Comparison of ENCODE assay signal across 26 cellular contexts in the genomic region with DNA sequence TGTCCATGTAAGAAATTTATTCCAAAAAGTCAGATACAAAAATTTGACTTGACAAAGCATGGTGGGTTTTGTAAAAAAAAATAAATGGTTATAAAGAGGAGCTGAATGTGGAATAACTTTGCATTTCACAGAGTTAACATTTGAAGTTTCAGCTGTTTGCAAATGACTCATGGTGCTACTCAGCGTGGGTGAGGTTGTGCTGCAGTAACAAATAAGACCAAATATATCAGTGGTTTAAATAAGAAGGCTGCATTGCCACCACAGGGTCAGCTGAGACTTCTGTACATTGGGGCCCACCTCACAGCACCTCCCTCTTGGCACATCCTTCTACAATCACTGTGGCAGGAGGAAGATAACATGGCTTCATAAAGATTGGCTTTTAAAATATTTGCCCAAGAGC.
"Had no signal": no experiment of that assay in that cellular context is flagged by ENCODE, and none has a peak within 500 bp of the region (broad histone marks: within the 10 kb centered on the region; RNA-seq: fewer than 3 reads in every experiment).

No MANE protein-coding gene starts in this region.

- H3K27ac ChIP-seq: stomach, suprapubic skin, testis, thoracic aorta, thyroid gland, tibial artery, tibial nerve, transverse colon, upper lobe of left lung, upper lobe of right lung, uterus, vagina had no signal

- H3K9me3 ChIP-seq: suprapubic skin, testis, thoracic aorta, thyroid gland, transverse colon, upper lobe of left lung, upper lobe of right lung, uterus, vagina had no signal

- H3K4me3 ChIP-seq: stomach, suprapubic skin, testis, thoracic aorta, thyroid gland, tibial artery, tibial nerve, transverse colon, upper lobe of left lung, upper lobe of right lung, uterus, vagina had no signal

- H3K4me1 ChIP-seq: stomach, testis, thyroid gland, tibial artery, tibial nerve, transverse colon, upper lobe of left lung, upper lobe of right lung, uterus, vagina had no signal

- H3K36me3 ChIP-seq: stomach, suprapubic skin, thoracic aorta, thyroid gland, tibial artery, tibial nerve, transverse colon, upper lobe of left lung, upper lobe of right lung, uterus, vagina had no signal

- ATAC-seq: stimulated activated effector memory CD8-positive, alpha-beta T cell treated with anti-CD3 and anti-CD28 coated beads, Interleukin-12 subunit alpha, Interleukin-12 subunit beta, amount 100 ng/mL, for 72 hours; stimulated activated memory B cell treated with anti-CD40 and anti-IgM and Interleukin-4, amounts not matched to agents 10 μg/mL and 1 μg/mL and 100 μg/mL, for 72 hours; stimulated activated naive B cell treated with anti-CD40 and anti-IgM and Interleukin-4, amounts not matched to agents 10 μg/mL and 1 μg/mL and 100 μg/mL, for 72 hours; stimulated activated naive CD8-positive, alpha-beta T cell treated with anti-CD3 and anti-CD28 coated beads, Interleukin-15, amount 100 ng/mL, for 72 hours; stimulated activated naive CD8-positive, alpha-beta T cell treated with anti-CD3 and anti-CD28 coated beads, Interleukin-15, Interleukin-2, amounts not matched to agents 100 U/mL and 50 U/mL, for 24 hours; upper lobe of right lung had no signal

- DNase-seq: stimulated activated CD4-positive, alpha-beta T cell treated with anti-CD3 and anti-CD28 coated beads, Interleukin-2, amount 100 ng/mL, for 48 hours; stimulated activated CD4-positive, alpha-beta T cell treated with anti-CD3 and anti-CD28 coated beads, Interleukin-4, amount 100 ng/mL, for 1 hour; stimulated activated CD4-positive, alpha-beta T cell treated with anti-CD3 and anti-CD28 coated beads, Interleukin-4, amount 100 ng/mL, for 24 hours; stimulated activated CD4-positive, alpha-beta T cell treated with anti-CD3 and anti-CD28 coated beads, Interleukin-4, amount 100 ng/mL, for 4 hours; stimulated activated CD8-positive, alpha-beta memory T cell treated with anti-CD3 and anti-CD28 coated beads, Interleukin-4, amount 100 ng/mL, for 48 hours; stimulated activated naive B cell treated with anti-CD40 and anti-IgM and Interleukin-4, amounts not matched to agents 10 μg/mL and 1 μg/mL and 100 μg/mL, for 72 hours; stimulated activated naive CD4-positive, alpha-beta T cell; stimulated activated naive CD4-positive, alpha-beta T cell treated with Interleukin-2 at 50 U/mL for 16 hours; stimulated activated naive CD8-positive, alpha-beta T cell treated with anti-CD3 and anti-CD28 coated beads, Interleukin-15, amount 100 ng/mL, for 72 hours; stimulated activated naive CD8-positive, alpha-beta T cell treated with anti-CD3 and anti-CD28 coated beads, Interleukin-15, Interleukin-2, amounts not matched to agents 100 U/mL and 50 U/mL, for 24 hours; stomach; substantia nigra; testis; thyroid gland; tibial artery; transverse colon; trophoblast cell; upper lobe of left lung; upper lobe of right lung; uterus had no signal

- H3K27me3 ChIP-seq: stomach, testis, thyroid gland, tibial nerve, upper lobe of left lung, upper lobe of right lung, uterus, vagina had no signal
